25 cellular contexts compared by ENCODE assay signal in the genomic region with DNA sequence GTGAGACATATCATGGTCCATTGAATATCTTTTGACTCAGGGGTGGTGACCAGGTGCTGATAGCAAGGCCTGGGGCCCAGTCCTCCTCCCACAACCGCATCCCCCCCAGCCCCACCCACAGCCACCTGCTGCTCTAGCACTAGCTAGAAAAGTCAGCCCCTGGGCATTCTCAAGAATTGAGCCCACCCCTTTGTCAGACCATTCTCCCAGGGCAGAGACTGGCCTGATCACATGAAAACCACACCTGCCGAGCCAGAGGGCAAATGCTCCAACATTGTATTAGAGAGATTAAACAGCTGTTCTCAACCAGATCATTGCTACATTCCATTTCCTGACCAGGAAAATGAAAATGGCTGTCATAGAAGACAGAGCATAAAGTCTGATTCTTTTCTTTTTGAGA.
DNase-seq lines count a peak whose midpoint lies in the region; TF ChIP-seq lines count a peak whose summit lies in the region.
"Had no signal": no experiment of that assay in that cellular context is flagged by ENCODE, and none has a peak within 500 bp of the region (broad histone marks: within the 10 kb centered on the region; RNA-seq: fewer than 3 reads in every experiment).

No MANE protein-coding gene starts in this region.

- intact Hi-C loops in testis (cut with DNase I; ENCODE audit: low total_unique reads) = no loop called here

- no peak overlapping the region for H3K4me3 ChIP-seq in esophagus (ENCODE audit: low read depth in 1 of 2, low read length in 2 of 2)
- no peak overlapping the region for H3K4me3 ChIP-seq in testis
- H3K4me3 ChIP-seq: GM23248, SJSA1 had no signal

- no peaks in the 10 kb centered on the region for H3K36me3 ChIP-seq in esophagus (ENCODE audit: control insufficient read depth in 2 of 2, insufficient read depth in 2 of 2, low read length in 1 of 2)
- no peaks in the 10 kb centered on the region for H3K36me3 ChIP-seq in testis (ENCODE audit: low read depth, missing control alignments)
- H3K36me3 ChIP-seq: SJSA1 had no signal

- H3K27ac ChIP-seq in esophagus (ENCODE audit: low read depth in 2 of 2, low read length in 1 of 2) (peak overlapping the region; percentile 33 to 40), testis (no peak overlapping the region)
- H3K27ac ChIP-seq: GM23248, SJSA1 had no signal

- H3K4me1 ChIP-seq in esophagus (ENCODE audit: control insufficient read depth in 2 of 2, insufficient read depth in 2 of 2, low read length in 1 of 2) = no peaks in the 10 kb centered on the region
- H3K4me1 ChIP-seq in testis = no peaks in the 10 kb centered on the region
- H3K4me1 ChIP-seq: SJSA1 had no signal

- no peak for TF ChIP-seq POLR2A in testis (IDR thresholded peaks at IDR 0.05)

- 49 to 54% methylated on average over 2 of the region's 2 CpGs for WGBS in esophagus, 2 donors
- WGBS in testis, 2 donors = 53 to 72% methylated on average over 2 of the region's 2 CpGs

- DNase-seq in COLO668 (lab: John Stamatoyannopoulos, UW; ENCODE audit: unreplicated experiment) (peak; percentile 48), NCI-H345 (lab: John Stamatoyannopoulos, UW) (peak; percentile 31), testis (no peak), GF-D8 (lab: John Stamatoyannopoulos, UW) (no peak)
- DNase-seq in stimulated activated naive CD4-positive, alpha-beta T cell treated with Interleukin-2 at 50 U/mL for 16 hours (lab: John Stamatoyannopoulos, UW) = no peak
- DNase-seq in activated CD4-positive, alpha-beta T cell treated with anti-CD3 and anti-CD28 coated beads, Interleukin-2, amount 50 U/mL, for 4 hours = no peak
- DNase-seq: AML-193; C1 segment of cervical spinal cord; Calu3; CD4-positive, alpha-beta memory T cell; DMS79 treated with DMSO at 0.1 percent for 48 hours; GM23248; H9; KBM-7; MM.1S; NCI-H1048; NCI-H187; NCI-H2081 treated with DMSO at 0.1 percent for 48 hours; NCI-H526 treated with DMSO at 0.1 percent for 48 hours; NK-92 treated with Interleukin-12 subunit alpha and Interleukin-12 subunit beta, amount 100 ng/mL, for 24 hours; PC-3; T-helper 2 cell had no signal

- TF ChIP-seq CTCF in testis (IDR thresholded peaks at IDR 0.05) = no peak

- H3K9me3 ChIP-seq in esophagus (ENCODE audit: control insufficient read depth in 2 of 2, insufficient read depth in 1 of 2, low read depth in 1 of 2, low read length in 1 of 2) = no peaks in the 10 kb centered on the region
- no peaks in the 10 kb centered on the region for H3K9me3 ChIP-seq in testis
- H3K9me3 ChIP-seq: SJSA1 had no signal

- H3K27me3 ChIP-seq in esophagus (ENCODE audit: control insufficient read depth in 1 of 2, insufficient read depth in 2 of 2, low read length in 2 of 2) = no peaks in the 10 kb centered on the region
- no peaks in the 10 kb centered on the region for H3K27me3 ChIP-seq in testis
- H3K27me3 ChIP-seq: SJSA1 had no signal

- TF ChIP-seq RAD21 in Ishikawa (IDR thresholded peaks at IDR 0.05; ENCODE audit: low read depth) = no peak

- TF ChIP-seq EP300 in Ishikawa (IDR thresholded peaks at IDR 0.05; ENCODE audit: borderline replicate concordance) = peak; percentile 23; the same call in 1 of the 2 replicates

TF ChIP-seq in Ishikawa, 13 proteins besides CTCF, POLR2A, EP300 and RAD21:
- TF ChIP-seq MAX (IDR thresholded peaks at IDR 0.05) = no peak
- no peak for TF ChIP-seq CEBPB (IDR thresholded peaks at IDR 0.05)
- no peak for TF ChIP-seq ZBTB7A (IDR thresholded peaks at IDR 0.05; ENCODE audit: low read depth)
- TF ChIP-seq TEAD4 (IDR thresholded peaks at IDR 0.05) = no peak
- TF ChIP-seq NFIC (IDR thresholded peaks at IDR 0.05) = no peak
- no peak for TF ChIP-seq TCF12 (IDR thresholded peaks at IDR 0.05; ENCODE audit: low read depth)
- TF ChIP-seq, protein P1, sequence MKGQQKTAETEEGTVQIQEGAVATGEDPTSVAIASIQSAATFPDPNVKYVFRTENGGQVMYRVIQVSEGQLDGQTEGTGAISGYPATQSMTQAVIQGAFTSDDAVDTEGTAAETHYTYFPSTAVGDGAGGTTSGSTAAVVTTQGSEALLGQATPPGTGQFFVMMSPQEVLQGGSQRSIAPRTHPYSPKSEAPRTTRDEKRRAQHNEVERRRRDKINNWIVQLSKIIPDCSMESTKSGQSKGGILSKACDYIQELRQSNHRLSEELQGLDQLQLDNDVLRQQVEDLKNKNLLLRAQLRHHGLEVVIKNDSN (IDR thresholded peaks at IDR 0.05) = no peak
- TF ChIP-seq TAF1 (IDR thresholded peaks at IDR 0.05; ENCODE audit: low read depth) = no peak
- no peak for TF ChIP-seq FOXM1 (IDR thresholded peaks at IDR 0.05; ENCODE audit: borderline replicate concordance, low read depth)
TF ChIP-seq in Ishikawa: peak in this region for 0.

Comparison
In these comparisons a context has a peak if more than half of its experiments do, and no peak if none do; other contexts are left out.
1. DNase-seq: peak in COLO668 (single experiment) and NCI-H345 (single experiment); none in testis (single experiment), stimulated activated naive CD4-positive, alpha-beta T cell treated with Interleukin-2 at 50 U/mL for 16 hours (single experiment), GF-D8 (single experiment) and activated CD4-positive, alpha-beta T cell treated with anti-CD3 and anti-CD28 coated beads, Interleukin-2, amount 50 U/mL, for 4 hours (0 of 2).
2. H3K27ac ChIP-seq: peak in esophagus (2 of 2); none in testis (0 of 2).